ENCODE assay signal across 11 cellular contexts in the genomic region with DNA sequence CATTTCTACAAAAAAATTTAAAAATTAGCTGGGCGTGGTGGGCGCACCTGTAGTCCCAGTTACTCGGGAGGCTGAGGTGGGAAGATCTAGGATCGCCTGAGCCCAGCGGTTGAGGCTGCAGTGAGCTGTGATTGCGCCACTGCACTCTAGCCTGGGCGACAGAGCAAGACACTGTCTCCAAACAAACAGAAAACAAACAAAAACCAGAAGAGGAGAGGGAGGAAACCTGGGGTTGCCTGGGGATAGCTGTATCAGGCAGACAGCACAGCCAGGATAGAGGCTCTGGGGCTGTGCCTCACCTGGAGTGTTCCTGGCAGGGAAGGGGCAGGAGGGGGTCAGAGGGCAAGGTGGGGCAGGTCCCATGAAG. TPM values are rescaled to one million over a fixed set of nuclear protein-coding genes. Genes with fewer than 3 reads are reported as not detected.
DNase-seq lines count a peak whose midpoint lies in the region; ATAC-seq and TF ChIP-seq lines count a peak whose summit lies in the region.
"Had no signal": no experiment of that assay in that cellular context is flagged by ENCODE, and none has a peak within 500 bp of the region (broad histone marks: within the 10 kb centered on the region; RNA-seq: fewer than 3 reads in every experiment).

No MANE protein-coding gene starts in this region.

- ATAC-seq in T-cell (replicated peaks in 1 of 4) (no peak), left lung (peak; percentile 23), HG03280 (IDR thresholded peaks at IDR 0.05; ENCODE audit: unreplicated experiment) (no peak)

- H3K4me1 ChIP-seq in left lung (peaks cover 39 to 85% of the 10 kb centered on the region in 2 donors), tibial nerve (peaks cover 0 to 79% (median 62%) of the 10 kb centered on the region in 4 donors)

- H3K27ac ChIP-seq in left lung = peak overlapping the region; percentile 75 to 97
- H3K27ac ChIP-seq in tibial nerve = peak overlapping the region in 3 of 4 donors; percentile 64 to 95 (median 91)

- no peak for TF ChIP-seq POLR2A in tibial nerve (IDR thresholded peaks at IDR 0.05)

- peaks cover 21% of the 10 kb centered on the region for H3K36me3 Mint-ChIP-seq in activated T-cell treated with anti-CD3 and anti-CD28 coated beads, Interleukin-2, amount 50 U/mL, for 24 hours (ENCODE audit: low read depth)
- no peaks in the 10 kb centered on the region for H3K36me3 Mint-ChIP-seq in T-cell

- H3K9me3 Mint-ChIP-seq in activated T-cell treated with anti-CD3 and anti-CD28 coated beads, Interleukin-2, amount 50 U/mL, for 24 hours = peaks cover 3% of the 10 kb centered on the region
- H3K9me3 Mint-ChIP-seq in T-cell = no peaks in the 10 kb centered on the region

- CTCF ChIA-PET in T-cell (lab: Charles Lee) = no interaction called here

- peaks cover 0 to 10% of the 10 kb centered on the region in 2 donors for H3K36me3 ChIP-seq in left lung
- peaks cover 0 to 11% (median 7%) of the 10 kb centered on the region in 3 donors for H3K36me3 ChIP-seq in tibial nerve

- H3K4me3 ChIP-seq in left lung (no peak overlapping the region), tibial nerve (no peak overlapping the region)

- H3K27me3 ChIP-seq in left lung = no peaks in the 10 kb centered on the region
- H3K27me3 ChIP-seq in tibial nerve = no peaks in the 10 kb centered on the region

- POLR2A ChIA-PET in T-cell (lab: Charles Lee) = interaction anchor here in 1 of 2 donors (0.6 kb wide), 1 partner anchor 8 kb away, joined by 4 read pairs; no protein-coding TSS in a partner anchor

- H3K9me3 ChIP-seq in left lung (peaks cover 0 to 1% of the 10 kb centered on the region in 2 donors), tibial nerve (no peaks in the 10 kb centered on the region)

- TF ChIP-seq EP300 in tibial nerve (IDR thresholded peaks at IDR 0.05) = no peak

- whole genome bisulfite sequencing in tibial nerve, 2 donors = 71 to 72% methylated on average over 7 of the region's 7 CpGs

- no peak overlapping the region for H3K4me3 Mint-ChIP-seq in activated T-cell treated with anti-CD3 and anti-CD28 coated beads, Interleukin-2, amount 50 U/mL, for 24 hours
- H3K4me3 Mint-ChIP-seq in T-cell = no peak overlapping the region

- no peak for TF ChIP-seq CTCF in left lung (IDR thresholded peaks at IDR 0.05)
- no peak for TF ChIP-seq CTCF in tibial nerve (IDR thresholded peaks at IDR 0.05)

- intact Hi-C loops in left lung (cut with DNase I) = no loop called here

- H3K4me1 Mint-ChIP-seq in activated T-cell treated with anti-CD3 and anti-CD28 coated beads, Interleukin-2, amount 50 U/mL, for 24 hours (ENCODE audit: low read depth) = peaks cover 70% of the 10 kb centered on the region
- H3K4me1 Mint-ChIP-seq in T-cell = peaks cover 55 to 68% (median 57%) of the 10 kb centered on the region in 3 donors

- no peak for DNase-seq in activated T-cell treated with anti-CD3 and anti-CD28 coated beads, Interleukin-2, amount 50 U/mL, for 24 hours
- DNase-seq in activated T-cell treated with anti-CD3 and anti-CD28 coated beads for 4 hours (no peak), T-cell (no peak), left lung (no peak), tibial nerve (ENCODE audit: low spot score in 2 of 2) (no peak), NCI-H187 treated with DMSO at 0.1 percent for 48 hours (lab: John Stamatoyannopoulos, UW) (no peak), GDM1 (lab: John Stamatoyannopoulos, UW) (no peak)
- DNase-seq: C1 segment of cervical spinal cord; central memory CD4-positive, alpha-beta T cell; stimulated activated CD8-positive, alpha-beta memory T cell treated with anti-CD3 and anti-CD28 coated beads, Interleukin-4, amount 100 ng/mL, for 48 hours had no signal

- H3K27me3 Mint-ChIP-seq in activated T-cell treated with anti-CD3 and anti-CD28 coated beads, Interleukin-2, amount 50 U/mL, for 24 hours = no peaks in the 10 kb centered on the region
- no peaks in the 10 kb centered on the region for H3K27me3 Mint-ChIP-seq in T-cell

- H3K27ac Mint-ChIP-seq in activated T-cell treated with anti-CD3 and anti-CD28 coated beads, Interleukin-2, amount 50 U/mL, for 24 hours = peak overlapping the region; percentile 66
- H3K27ac Mint-ChIP-seq in T-cell = peak overlapping the region; percentile 31 to 41

RNA-seq across cellular contexts. Expression of a gene that starts 2.6 kb away (rescaled TPM):
- 100 to 1,000 TPM in 3 of 5 donors, 10 to 100 TPM in 2; 75.7 to 119 (median 101) TPM for total RNA-seq in T-cell
- 100 to 1,000 TPM; 139 to 160 TPM for total RNA-seq in left lung
- 100 to 1,000 TPM in 3 of 4 donors, 10 to 100 TPM in 1; 81.6 to 136 (median 121) TPM for total RNA-seq in tibial nerve

RNA-seq across cellular contexts. Expression of a gene that starts 6.0 kb away (rescaled TPM):
- total RNA-seq in T-cell (100 to 1,000 TPM; 139 to 221 (median 196) TPM), left lung (100 to 1,000 TPM; 266 to 365 TPM), tibial nerve (100 to 1,000 TPM; 337 to 518 (median 493) TPM)

RNA-seq across cellular contexts. Expression of a gene that starts 30.8 kb away (rescaled TPM):
- total RNA-seq in T-cell = 1,000 to 10,000 TPM in 3 of 5 donors, 100 to 1,000 TPM in 2; 729 to 1,130 (median 1,073) TPM
- total RNA-seq in left lung = 10 to 100 TPM; 71.1 to 83.8 TPM
- total RNA-seq in tibial nerve = 10 to 100 TPM; 28.4 to 66.9 (median 38.6) TPM

RNA-seq across cellular contexts. Expression of a gene that starts 57.9 kb away (rescaled TPM):
- total RNA-seq in T-cell (100 to 1,000 TPM; 166 to 217 (median 178) TPM), left lung (10 to 100 TPM; 49.6 to 52.2 TPM), tibial nerve (10 to 100 TPM in 3 of 4 donors, 1 to 10 TPM in 1; 9.6 to 25.8 (median 13.7) TPM)

Comparison
In these comparisons a context has a peak if more than half of its experiments do, and no peak if none do; other contexts are left out.
1. RNA of a gene that starts 30.8 kb away (total RNA-seq): 729 to 1,130 TPM in T-cell; 71.1 to 83.8 TPM in left lung and 28.4 to 66.9 TPM in tibial nerve; every median in the first group is over 4 times any median in the second.